In genomic region chr17:29640413-29640812, GRCh38 we compare ENCODE assay signal across 1 cellular context.
TF ChIP-seq lines count a peak whose summit lies in the region.

No MANE protein-coding gene starts in this region.

TF ChIP-seq in IMR-90, 13 proteins besides CTCF, POLR2A, EP300 and RAD21 (continued from another document):
- TF ChIP-seq CHD1 (IDR thresholded peaks at IDR 0.05; ENCODE audit: low read depth, low read length): no peak
- TF ChIP-seq USF2 (IDR thresholded peaks at IDR 0.05; ENCODE audit: low read depth, low read length): 0 out of 2 replicates have a peak, but pooled peaks have one; percentile 8
- TF ChIP-seq BHLHE40 (IDR thresholded peaks at IDR 0.05; ENCODE audit: low read depth, low read length): peak; percentile 35; the same call in 1 of the 2 replicates
- TF ChIP-seq MAZ (IDR thresholded peaks at IDR 0.05; ENCODE audit: borderline replicate concordance, low read depth, low read length): 0 out of 2 replicates have a peak, but pooled peaks have one; percentile 25
